Comparison of ENCODE assay signal across 9 cellular contexts in genomic region chr5:370959-371810, GRCh38. TPM values are rescaled to one million over a fixed set of nuclear protein-coding genes. Genes with fewer than 3 reads are reported as not detected.
DNase-seq lines count a peak whose midpoint lies in the region; ATAC-seq lines count a peak whose summit lies in the region.
"Had no signal": no experiment of that assay in that cellular context is flagged by ENCODE, and none has a peak within 500 bp of the region (broad histone marks: within the 10 kb centered on the region; RNA-seq: fewer than 3 reads in every experiment).

No MANE protein-coding gene starts in this region.

- H3K23ac ChIP-seq in neuronal stem cell (ENCODE audit: low read depth, low read length, poor library complexity) = no peak overlapping the region

- WGBS in GM23248 (ENCODE audit: low coverage in 1 of 2, low lambda C conversion rate in 2 of 2, missing lambda C conversion rate in 2 of 2), 2 experiments = 68 to 72% methylated on average over 18 to 19 of the region's 19 CpGs
- WGBS in neuronal stem cell (ENCODE audit: extremely low coverage in 2 of 2, insufficient read length in 2 of 2, insufficient replicate concordance in 1 of 2), 2 donors = no CpG with 5 or more reads among the region's 19 CpGs

- peak overlapping the region; percentile 49 for H3K27ac ChIP-seq in GM23248
- no peak overlapping the region for H3K27ac ChIP-seq in neuronal stem cell (replicated peaks; ENCODE audit: low read length)

- H2BK15ac ChIP-seq in neuronal stem cell (ENCODE audit: low read length) = peak overlapping the region; percentile 8

- H3K4me3 ChIP-seq in GM23248 = no peak overlapping the region
- no peak overlapping the region for H3K4me3 ChIP-seq in neuronal stem cell (ENCODE audit: low read length in 2 of 2)

- no peaks in the 10 kb centered on the region for H3K9me3 Mint-ChIP-seq in activated T-helper 1 cell treated with anti-CD3 and anti-CD28 coated beads, Interleukin-12 subunit alpha, Interleukin-12 subunit beta, Interleukin-2, Interleukin-4 antibody, amounts not matched to agents 30 ng/mL and 10 ng/mL and 1 ng/mL, durations not matched to agents 14 hours and 24 hours and 36 hours

- H3K4me1 Mint-ChIP-seq in activated T-helper 1 cell treated with anti-CD3 and anti-CD28 coated beads, Interleukin-12 subunit alpha, Interleukin-12 subunit beta, Interleukin-2, Interleukin-4 antibody, amounts not matched to agents 30 ng/mL and 10 ng/mL and 1 ng/mL, durations not matched to agents 14 hours and 24 hours and 36 hours (ENCODE audit: low read depth) = peaks cover 47% of the 10 kb centered on the region

- H3K27ac Mint-ChIP-seq in activated T-helper 1 cell treated with anti-CD3 and anti-CD28 coated beads, Interleukin-12 subunit alpha, Interleukin-12 subunit beta, Interleukin-2, Interleukin-4 antibody, amounts not matched to agents 30 ng/mL and 10 ng/mL and 1 ng/mL, durations not matched to agents 14 hours and 24 hours and 36 hours = peak overlapping the region; percentile 78

- no peak overlapping the region for H2BK5ac ChIP-seq in neuronal stem cell (ENCODE audit: low read length)

- no peaks in the 10 kb centered on the region for H3K9me2 ChIP-seq in GM23248 (ENCODE audit: insufficient read depth)

- H3K36me3 Mint-ChIP-seq in activated T-helper 1 cell treated with anti-CD3 and anti-CD28 coated beads, Interleukin-12 subunit alpha, Interleukin-12 subunit beta, Interleukin-2, Interleukin-4 antibody, amounts not matched to agents 30 ng/mL and 10 ng/mL and 1 ng/mL, durations not matched to agents 14 hours and 24 hours and 36 hours (ENCODE audit: low read depth) = peaks cover 8% of the 10 kb centered on the region

- DNase-seq in NCI-H1417 (lab: John Stamatoyannopoulos, UW) (peak in 2 of 3 experiments; percentile 39 to 61), NCI-H1417 treated with DMSO at 0.1 percent for 48 hours (lab: John Stamatoyannopoulos, UW) (no peak), GM23248 (peak; percentile 55), neuronal stem cell (ENCODE audit: low spot score) (no peak), hypothalamus (lab: John Stamatoyannopoulos, UW) (no peak)
- peak; percentile 0 for DNase-seq in activated T-helper 1 cell treated with anti-CD3 and anti-CD28 coated beads, Interleukin-12 subunit alpha, Interleukin-12 subunit beta, Interleukin-2, Interleukin-4 antibody, amounts not matched to agents 30 ng/mL and 10 ng/mL and 1 ng/mL, durations not matched to agents 14 hours and 24 hours and 36 hours (ENCODE audit: low spot score)
- DNase-seq: 8988T had no signal

- intact Hi-C loops in activated T-helper 1 cell treated with anti-CD3 and anti-CD28 coated beads, Interleukin-12 subunit alpha, Interleukin-12 subunit beta, Interleukin-2, Interleukin-4 antibody, amounts not matched to agents 30 ng/mL and 10 ng/mL and 1 ng/mL, durations not matched to agents 14 hours and 24 hours and 36 hours (cut with micrococcal nuclease) = no loop called here

- H2AK5ac ChIP-seq in neuronal stem cell (ENCODE audit: low read depth, low read length) = peak overlapping the region; percentile 59

- no peaks in the 10 kb centered on the region for H3K9me3 ChIP-seq in GM23248 (ENCODE audit: low read depth)
- peaks cover 0 to 3% of the 10 kb centered on the region in 2 donors for H3K9me3 ChIP-seq in neuronal stem cell (replicated peaks in 1 of 2; ENCODE audit: control insufficient read depth in 2 of 2, insufficient read depth in 1 of 2, low read depth in 1 of 2, low read length in 2 of 2)

- ATAC-seq in GM21786 (IDR thresholded peaks at IDR 0.05; ENCODE audit: unreplicated experiment) (no peak), GM19397 (IDR thresholded peaks at IDR 0.05; ENCODE audit: unreplicated experiment) (no peak)

- H3K27me3 ChIP-seq in GM23248 (replicated peaks; ENCODE audit: insufficient read depth) = no peaks in the 10 kb centered on the region
- H3K27me3 ChIP-seq in neuronal stem cell (ENCODE audit: control insufficient read depth in 3 of 3, insufficient read depth in 3 of 3, low read depth in 1 of 3, low read length in 3 of 3) = peaks cover 0 to 61% (median 20%) of the 10 kb centered on the region in 3 experiments

- H3K9ac ChIP-seq in GM23248 = peak overlapping the region; percentile 32; the same call in 1 of the 2 replicates
- no peak overlapping the region for H3K9ac ChIP-seq in neuronal stem cell (ENCODE audit: low read depth, low read length, poor library complexity)

- in situ Hi-C loops in GM23248 (cut with MboI) = no loop called here

- H3K14ac ChIP-seq in neuronal stem cell (ENCODE audit: low read length) = no peak overlapping the region

- no peak overlapping the region for H2BK120ac ChIP-seq in neuronal stem cell (ENCODE audit: low read depth, low read length)

- no peak overlapping the region for H2BK12ac ChIP-seq in neuronal stem cell (ENCODE audit: low read length)

- peak overlapping the region; percentile 58 for H3K18ac ChIP-seq in neuronal stem cell (ENCODE audit: low read length)

- peak overlapping the region; percentile 35 for H3K4me3 Mint-ChIP-seq in activated T-helper 1 cell treated with anti-CD3 and anti-CD28 coated beads, Interleukin-12 subunit alpha, Interleukin-12 subunit beta, Interleukin-2, Interleukin-4 antibody, amounts not matched to agents 30 ng/mL and 10 ng/mL and 1 ng/mL, durations not matched to agents 14 hours and 24 hours and 36 hours

- peaks cover 18% of the 10 kb centered on the region for H3F3A ChIP-seq in GM23248 (ENCODE audit: insufficient read depth)

- H2AFZ ChIP-seq in GM23248 (no peak overlapping the region), neuronal stem cell (ENCODE audit: low read length) (no peak overlapping the region)

- no peak overlapping the region for H3K4me2 ChIP-seq in GM23248 (ENCODE audit: unreplicated experiment)
- H3K4me2 ChIP-seq in neuronal stem cell (ENCODE audit: insufficient read depth, low read length, poor library complexity, severe bottlenecking) = no peak overlapping the region

- H3K27me3 Mint-ChIP-seq in activated T-helper 1 cell treated with anti-CD3 and anti-CD28 coated beads, Interleukin-12 subunit alpha, Interleukin-12 subunit beta, Interleukin-2, Interleukin-4 antibody, amounts not matched to agents 30 ng/mL and 10 ng/mL and 1 ng/mL, durations not matched to agents 14 hours and 24 hours and 36 hours (ENCODE audit: insufficient read depth) = no peaks in the 10 kb centered on the region

- no peaks in the 10 kb centered on the region for H3K36me3 ChIP-seq in GM23248 (ENCODE audit: low read depth)
- H3K36me3 ChIP-seq in neuronal stem cell (replicated peaks in 1 of 2; ENCODE audit: control insufficient read depth in 2 of 2, insufficient read depth in 2 of 2, low read length in 2 of 2) = no peaks in the 10 kb centered on the region

- H3K4me1 ChIP-seq in GM23248 (ENCODE audit: insufficient read depth) (peaks cover 19% of the 10 kb centered on the region), neuronal stem cell (ENCODE audit: control insufficient read depth in 2 of 2, insufficient read depth in 1 of 2, low read depth in 1 of 2, low read length in 2 of 2) (peaks cover 6 to 20% of the 10 kb centered on the region in 2 donors)

- H3K79me1 ChIP-seq in neuronal stem cell (ENCODE audit: low read depth, low read length) = no peaks in the 10 kb centered on the region

- H4K20me1 ChIP-seq in GM23248 (ENCODE audit: insufficient read depth) = no peaks in the 10 kb centered on the region

- no peak overlapping the region for H3K4ac ChIP-seq in neuronal stem cell (ENCODE audit: low read length)

- no peak overlapping the region for H4K91ac ChIP-seq in neuronal stem cell (ENCODE audit: low read depth, low read length, poor library complexity)

- H3K79me2 ChIP-seq in GM23248 (ENCODE audit: insufficient read depth) = peaks cover 16% of the 10 kb centered on the region

- H4K8ac ChIP-seq in neuronal stem cell (ENCODE audit: low read depth, low read length) = peak overlapping the region; percentile 26

RNA-seq across cellular contexts. Expression of gene AHRR, which starts 49.7 kb away (rescaled TPM):
- total RNA-seq in GM23248 (2014; rRNA removed; shearing (Covaris generic)) = 33.7 and 40.0 TPM in 2 replicates
- 11.9 and 13.2 TPM in 2 replicates for polyA plus RNA-seq in GM23248 (2016; fragmentation: Nextera tagmentation; extraction: Ambion mirVana)
- total RNA-seq in activated T-helper 1 cell treated with anti-CD3 and anti-CD28 coated beads, Interleukin-12 subunit alpha, Interleukin-12 subunit beta, Interleukin-2, Interleukin-4 antibody, amounts not matched to agents 30 ng/mL and 10 ng/mL and 1 ng/mL, durations not matched to agents 14 hours and 24 hours and 36 hours = 22.7 and 23.7 TPM in 2 replicates
- 0.26 TPM for polyA plus RNA-seq in neuronal stem cell (2013, experiment 1 of 2)
- polyA plus RNA-seq in neuronal stem cell (2013, experiment 2 of 2) = 0.28 TPM

Comparison
In these comparisons a context has a peak if more than half of its experiments do, and no peak if none do; other contexts are left out.
1. DNase-seq: peak in NCI-H1417 (2 of 3), GM23248 (single experiment) and activated T-helper 1 cell treated with anti-CD3 and anti-CD28 coated beads, Interleukin-12 subunit alpha, Interleukin-12 subunit beta, Interleukin-2, Interleukin-4 antibody, amounts not matched to agents 30 ng/mL and 10 ng/mL and 1 ng/mL, durations not matched to agents 14 hours and 24 hours and 36 hours (single experiment); none in NCI-H1417 treated with DMSO at 0.1 percent for 48 hours (single experiment), neuronal stem cell (single experiment) and hypothalamus (0 of 51).